Comparison of ENCODE assay signal across 20 cellular contexts in genomic region chr15:92981333-92981732, GRCh38.
DNase-seq lines count a peak whose midpoint lies in the region; ATAC-seq, FAIRE-seq and TF ChIP-seq lines count a peak whose summit lies in the region.
"Had no signal": no experiment of that assay in that cellular context is flagged by ENCODE, and none has a peak within 500 bp of the region (broad histone marks: within the 10 kb centered on the region; RNA-seq: fewer than 3 reads in every experiment).

No MANE protein-coding gene starts in this region.

- no peak overlapping the region for H3K27ac ChIP-seq in CD4-positive, alpha-beta T cell (ENCODE audit: low read depth, low read length)
- H3K27ac ChIP-seq in mammary epithelial cell (ENCODE audit: insufficient read depth, low read depth, low read length), result peak overlapping the region; percentile 97
- H3K27ac ChIP-seq: BLaER1 treated with 17β-estradiol and CSF1 and Interleukin-3, amounts not matched to agents 10 nM and 100 nM had no signal

- POLR2A ChIA-PET in CD4-positive, alpha-beta T cell (lab: Charles Lee), result no interaction called here

- H3K9ac ChIP-seq in mammary epithelial cell (ENCODE audit: insufficient read depth, low read length), result peak overlapping the region; percentile 78
- H3K9ac ChIP-seq: BLaER1 treated with 17β-estradiol and CSF1 and Interleukin-3, amounts not matched to agents 10 nM and 100 nM had no signal

- peaks cover 42% of the 10 kb centered on the region for H3K4me1 ChIP-seq in mammary epithelial cell (ENCODE audit: insufficient read depth, low read length)
- H3K4me1 ChIP-seq: BLaER1 treated with 17β-estradiol and CSF1 and Interleukin-3, amounts not matched to agents 10 nM and 100 nM had no signal

- no peaks in the 10 kb centered on the region for H3K27me3 Mint-ChIP-seq in CD4-positive, alpha-beta T cell
- H3K27me3 Mint-ChIP-seq: natural killer cell treated with Interleukin-12 subunit alpha and Interleukin-12 subunit beta and Interleukin-15 and Interleukin-18, amount 100 ng/mL, for 72 hours; stimulated activated naive B cell treated with anti-CD40 and anti-IgM and Interleukin-4, amounts not matched to agents 10 μg/mL and 1 μg/mL and 100 μg/mL, for 72 hours; type B pancreatic cell had no signal

- H2AFZ ChIP-seq in mammary epithelial cell (ENCODE audit: low read depth, low read length), result no peak overlapping the region

- no peaks in the 10 kb centered on the region for H3K9me3 ChIP-seq in CD4-positive, alpha-beta T cell (ENCODE audit: control insufficient read depth, low read length)
- H3K9me3 ChIP-seq in mammary epithelial cell (replicated peaks; ENCODE audit: insufficient read depth, low read length), result no peaks in the 10 kb centered on the region
- H3K9me3 ChIP-seq: BLaER1 treated with 17β-estradiol and CSF1 and Interleukin-3, amounts not matched to agents 10 nM and 100 nM had no signal

- no peaks in the 10 kb centered on the region for H4K20me1 ChIP-seq in mammary epithelial cell (ENCODE audit: insufficient read depth, low read length)

- no peaks in the 10 kb centered on the region for H3K27me3 ChIP-seq in CD4-positive, alpha-beta T cell (ENCODE audit: control insufficient read depth, insufficient read depth, low read length)
- no peaks in the 10 kb centered on the region for H3K27me3 ChIP-seq in mammary epithelial cell (ENCODE audit: insufficient read depth, low read length)
- H3K27me3 ChIP-seq: BLaER1 treated with 17β-estradiol and CSF1 and Interleukin-3, amounts not matched to agents 10 nM and 100 nM had no signal

- peak overlapping the region; percentile 72 for H3K4me2 ChIP-seq in mammary epithelial cell (ENCODE audit: insufficient read depth, low read depth, low read length)
- H3K4me2 ChIP-seq: BLaER1 treated with 17β-estradiol and CSF1 and Interleukin-3, amounts not matched to agents 10 nM and 100 nM had no signal

- peak overlapping the region in 2 of 3 experiments; percentile 8 to 9 for H3K4me3 ChIP-seq in mammary epithelial cell (replicated peaks in 1 of 3; ENCODE audit: insufficient read depth in 1 of 3, low read depth in 2 of 3, low read length in 3 of 3)
- H3K4me3 ChIP-seq: BLaER1 treated with 17β-estradiol and CSF1 and Interleukin-3, amounts not matched to agents 10 nM and 100 nM had no signal

- H3K4me3 Mint-ChIP-seq in CD4-positive, alpha-beta T cell, result no peak overlapping the region
- H3K4me3 Mint-ChIP-seq: H9; immature natural killer cell; natural killer cell treated with Interleukin-12 subunit alpha and Interleukin-12 subunit beta and Interleukin-15 and Interleukin-18, amount 100 ng/mL, for 72 hours; stimulated activated naive B cell treated with anti-CD40 and anti-IgM and Interleukin-4, amounts not matched to agents 10 μg/mL and 1 μg/mL and 100 μg/mL, for 72 hours; type B pancreatic cell had no signal

- TF ChIP-seq POLR2A in GM12891 (IDR thresholded peaks at IDR 0.05; ENCODE audit: low read depth, low read length), result no peak

- H3K79me2 ChIP-seq in mammary epithelial cell (ENCODE audit: insufficient read depth, low read length), result peaks cover 50% of the 10 kb centered on the region

- H3K36me3 Mint-ChIP-seq in CD4-positive, alpha-beta T cell (ENCODE audit: low read depth), result peaks cover 60% of the 10 kb centered on the region

- FAIRE-seq in GM12891 (lab: Jason Lieb, UNC), result no peak
- FAIRE-seq: GM18507 had no signal

- BruUV-seq in mammary epithelial cell (replicated peaks; lab: Mats Ljungman, UMichigan), result no TSS peak

- no peaks in the 10 kb centered on the region for H3K9me3 Mint-ChIP-seq in CD4-positive, alpha-beta T cell
- H3K9me3 Mint-ChIP-seq: H9; immature natural killer cell; natural killer cell treated with Interleukin-12 subunit alpha and Interleukin-12 subunit beta and Interleukin-15 and Interleukin-18, amount 100 ng/mL, for 72 hours; stimulated activated naive B cell treated with anti-CD40 and anti-IgM and Interleukin-4, amounts not matched to agents 10 μg/mL and 1 μg/mL and 100 μg/mL, for 72 hours; type B pancreatic cell had no signal

- WGBS in mammary epithelial cell (ENCODE audit: low coverage, missing lambda C conversion rate), result under 1% methylated on average over 8 of the region's 8 CpGs

- peaks cover 27% of the 10 kb centered on the region for H3K4me1 Mint-ChIP-seq in CD4-positive, alpha-beta T cell (ENCODE audit: low read depth)
- H3K4me1 Mint-ChIP-seq: H9 had no signal

- CTCF ChIA-PET in CD4-positive, alpha-beta T cell (lab: Charles Lee), result no interaction called here
- CTCF ChIA-PET in mammary epithelial cell (lab: Charles Lee; ENCODE audit: low non-redundant PET), result no interaction called here

- peak; percentile 36 for ATAC-seq in CD4-positive, alpha-beta T cell (ENCODE audit: poor library complexity)
- ATAC-seq: natural killer cell treated with Interleukin-12 subunit alpha and Interleukin-12 subunit beta and Interleukin-15 and Interleukin-18, amount 100 ng/mL, for 72 hours; stimulated activated naive B cell treated with anti-CD40 and anti-IgM and Interleukin-4, amounts not matched to agents 10 μg/mL and 1 μg/mL and 100 μg/mL, for 72 hours had no signal

- no peak overlapping the region for H3K27ac Mint-ChIP-seq in CD4-positive, alpha-beta T cell
- H3K27ac Mint-ChIP-seq: natural killer cell treated with Interleukin-12 subunit alpha and Interleukin-12 subunit beta and Interleukin-15 and Interleukin-18, amount 100 ng/mL, for 72 hours; stimulated activated naive B cell treated with anti-CD40 and anti-IgM and Interleukin-4, amounts not matched to agents 10 μg/mL and 1 μg/mL and 100 μg/mL, for 72 hours; type B pancreatic cell had no signal

- H3K36me3 ChIP-seq in mammary epithelial cell (ENCODE audit: insufficient read depth, low read length), result peaks cover 61% of the 10 kb centered on the region

- no peak for DNase-seq in CD4-positive, alpha-beta T cell
- DNase-seq in HPDE6-E6E7 (ENCODE audit: extremely low spot score) (peak; percentile 63), mammary epithelial cell (peak; percentile 96), kidney tubule cell (ENCODE audit: low spot score) (peak; percentile 81), NCI-H69 (lab: John Stamatoyannopoulos, UW) (no peak), epidermal melanocyte (ENCODE audit: insufficient read length, low spot score) (no peak), GM12891 (ENCODE audit: insufficient read length, low spot score) (no peak), NCI-H748 treated with DMSO at 0.1 percent for 48 hours (lab: John Stamatoyannopoulos, UW) (no peak)
- DNase-seq: amygdala; glutamatergic neuron; H9; immature natural killer cell; Karpas-422; mesendoderm; NCI-H1105 treated with DMSO at 0.1 percent for 48 hours; stimulated activated naive B cell treated with anti-CD40 and anti-IgM and Interleukin-4, amounts not matched to agents 10 μg/mL and 1 μg/mL and 100 μg/mL, for 72 hours had no signal

- dilution Hi-C loops in mammary epithelial cell (cut with HindIII; ENCODE audit: low sequenced_read_pairs), result no loop called here

- intact Hi-C loops in CD4-positive, alpha-beta T cell (cut with DNase I, micrococcal nuclease), result loop anchor here (5.0 kb wide), 2 partner anchors 39 to 44 kb away; no protein-coding TSS in a partner anchor
- intact Hi-C loops in mammary epithelial cell (cut with micrococcal nuclease), result loop anchor here (5.0 kb wide), 2 partner anchors 39 to 179 kb away; no protein-coding TSS in a partner anchor

- no peak for TF ChIP-seq CTCF in CD4-positive, alpha-beta T cell (IDR thresholded peaks at IDR 0.05)
- TF ChIP-seq CTCF in mammary epithelial cell (conservative IDR thresholded peaks at IDR 0.05 in 1 of 2, IDR thresholded peaks at IDR 0.05 in 1 of 2; ENCODE audit: extremely low read depth in 1 of 2, insufficient read depth in 1 of 2, low read depth in 1 of 2, low read length in 2 of 2), result no peak

- in situ Hi-C loops in mammary epithelial cell (cut with MboI; ENCODE audit: low sequenced_read_pairs in 2 of 2), result no loop called here

TF ChIP-seq in GM12891, 5 proteins besides CTCF, POLR2A, EP300 and RAD21:
- TF ChIP-seq POLR2AphosphoS5 (IDR thresholded peaks at IDR 0.05; ENCODE audit: low read depth, low read length), result no peak
- TF ChIP-seq POU2F2 (IDR thresholded peaks at IDR 0.05; ENCODE audit: low read depth, low read length), result no peak
- no peak for TF ChIP-seq PAX5 (IDR thresholded peaks at IDR 0.05; ENCODE audit: insufficient read depth, low read length, severe bottlenecking)
- TF ChIP-seq TAF1 (IDR thresholded peaks at IDR 0.05; ENCODE audit: low read depth, low read length), result no peak
- TF ChIP-seq SPI1 (IDR thresholded peaks at IDR 0.05; ENCODE audit: low read depth, low read length), result no peak

Comparison
In these comparisons a context has a peak if more than half of its experiments do, and no peak if none do; other contexts are left out.
1. DNase-seq: peak in HPDE6-E6E7 (single experiment), mammary epithelial cell (single experiment) and kidney tubule cell (single experiment); none in CD4-positive, alpha-beta T cell (0 of 10), NCI-H69 (single experiment), epidermal melanocyte (single experiment), GM12891 (single experiment) and NCI-H748 treated with DMSO at 0.1 percent for 48 hours (single experiment).